ENCODE assay signal across 8 cellular contexts in genomic region chr1:20100632-20101355, GRCh38. TPM values are rescaled to one million over a fixed set of nuclear protein-coding genes. Genes with fewer than 3 reads are reported as not detected.
A peak's percentile ranks its signal among the peaks of the same experiment; 100 is the strongest.
DNase-seq lines count a peak whose midpoint lies in the region; ATAC-seq and TF ChIP-seq lines count a peak whose summit lies in the region.

No MANE protein-coding gene starts in this region.

- H3K9me2 ChIP-seq in HCT116 (ENCODE audit: insufficient read depth) = no peaks in the 10 kb centered on the region
- H3K9me2 ChIP-seq in PC-9 (ENCODE audit: insufficient read depth) = no peaks in the 10 kb centered on the region

- H3K27me3 ChIP-seq in HCT116 (ENCODE audit: insufficient read depth, low read length) = no peaks in the 10 kb centered on the region
- no peaks in the 10 kb centered on the region for H3K27me3 ChIP-seq in PC-9 (ENCODE audit: insufficient read depth, low read depth)
- no peaks in the 10 kb centered on the region for H3K27me3 ChIP-seq in body of pancreas

- TF ChIP-seq POLR2A in HCT116 (IDR thresholded peaks at IDR 0.05; ENCODE audit: borderline replicate concordance, extremely low read depth, insufficient read depth, insufficient read length) = no peak
- TF ChIP-seq POLR2A in body of pancreas (IDR thresholded peaks at IDR 0.05) = no peak

- peak; percentile 96 for ATAC-seq in HCT116
- ATAC-seq in body of pancreas = peak; percentile 62
- ATAC-seq in GM18861 (IDR thresholded peaks at IDR 0.05; ENCODE audit: unreplicated experiment) = no peak
- no peak for ATAC-seq in GM21786 (IDR thresholded peaks at IDR 0.05; ENCODE audit: unreplicated experiment)

- H3K27ac ChIP-seq in HCT116 (ENCODE audit: low read depth, low read length) (no peak overlapping the region), PC-9 (no peak overlapping the region), body of pancreas (no peak overlapping the region)

- RAD21 ChIA-PET in HCT116 (lab: Charles Lee; ENCODE audit: low non-redundant PET in 1 of 2, low total read pairs in 2 of 2, uncharacterized antibody in 2 of 2, unreplicated experiment in 2 of 2) = interaction anchor here (0.7 to 1.4 kb wide), 3 partner anchors 50 to 64 kb away, joined by 3 to 5 read pairs (median 5); no protein-coding TSS in a partner anchor

- POLR2A ChIA-PET in HCT116 (lab: Charles Lee) = no interaction called here
- POLR2A ChIA-PET in PC-9 (lab: Charles Lee; ENCODE audit: unreplicated experiment) = no interaction called here

- peaks cover 10% of the 10 kb centered on the region; the same call in 1 of the 2 replicates for H3F3A ChIP-seq in PC-9 (ENCODE audit: insufficient read depth, low read depth)

- no peak overlapping the region for H3K4me2 ChIP-seq in HCT116 (ENCODE audit: low read length)
- no peak overlapping the region for H3K4me2 ChIP-seq in PC-9

- H3K9ac ChIP-seq in HCT116 (ENCODE audit: low read length) = no peak overlapping the region

- BruUV-seq in HCT116 (replicated peaks; lab: Mats Ljungman, UMichigan) (no TSS peak), PC-9 (replicated peaks; lab: Mats Ljungman, UMichigan) (no TSS peak)

- peak; percentile 98 for TF ChIP-seq RAD21 in HCT116 (IDR thresholded peaks at IDR 0.05; ENCODE audit: low read depth)

- TF ChIP-seq CTCF in HCT116 (IDR thresholded peaks at IDR 0.05 in 2 of 3, conservative IDR thresholded peaks at IDR 0.05 in 1 of 3; ENCODE audit: borderline replicate concordance in 1 of 3, insufficient read depth in 1 of 3, low read depth in 2 of 3, low read length in 2 of 3) = peak; percentile 81 to 88 (median 87)
- TF ChIP-seq CTCF in PC-9 (conservative IDR thresholded peaks at IDR 0.05) = peak; percentile 82
- peak in 6 of 7 experiments; percentile 11 to 65 (median 46) for TF ChIP-seq CTCF in body of pancreas (IDR thresholded peaks at IDR 0.05)

- no peaks in the 10 kb centered on the region for H3K79me2 ChIP-seq in HCT116 (ENCODE audit: insufficient read depth, low read length)
- no peaks in the 10 kb centered on the region for H3K79me2 ChIP-seq in PC-9 (ENCODE audit: low read depth)

- CTCF ChIA-PET in HCT116 (lab: Charles Lee) = interaction anchor here (1.1 to 3.0 kb wide), 4 partner anchors 24 to 394 kb away, joined by 3 to 18 read pairs (median 6); no protein-coding TSS in a partner anchor
- CTCF ChIA-PET in PC-9 (lab: Charles Lee) = interaction anchor here (0.6 kb wide), 1 partner anchor 94 kb away, joined by 3 read pairs; no protein-coding TSS in a partner anchor

- no peaks in the 10 kb centered on the region for H3K9me3 ChIP-seq in HCT116 (ENCODE audit: control insufficient read depth in 1 of 2, insufficient read depth in 1 of 2, low read depth in 1 of 2, low read length in 2 of 2)
- no peaks in the 10 kb centered on the region for H3K9me3 ChIP-seq in PC-9 (ENCODE audit: insufficient read depth, low read depth)
- H3K9me3 ChIP-seq in body of pancreas = no peaks in the 10 kb centered on the region

- H3K4me1 ChIP-seq in HCT116 (ENCODE audit: control insufficient read depth in 1 of 2, insufficient read depth in 2 of 2, low read length in 2 of 2) = peaks cover 0 to 1% of the 10 kb centered on the region in 2 experiments; a peak in 1 of 4 replicates
- peaks cover 31% of the 10 kb centered on the region for H3K4me1 ChIP-seq in PC-9 (replicated peaks; ENCODE audit: insufficient read depth)
- H3K4me1 ChIP-seq in body of pancreas = no peaks in the 10 kb centered on the region

- H2AFZ ChIP-seq in HCT116 (ENCODE audit: low read depth, low read length, poor library complexity, severe bottlenecking) (peak overlapping the region; percentile 14), PC-9 (no peak overlapping the region)

- WGBS in body of pancreas, 2 donors = 28 to 33% methylated on average over 8 to 14 of the region's 14 CpGs

- H3K36me3 ChIP-seq in HCT116 (ENCODE audit: control insufficient read depth in 1 of 2, insufficient read depth in 2 of 2, low read length in 2 of 2) (no peaks in the 10 kb centered on the region), PC-9 (ENCODE audit: low read depth) (no peaks in the 10 kb centered on the region), body of pancreas (replicated peaks in 1 of 2; ENCODE audit: insufficient read depth in 1 of 2, low read depth in 2 of 2) (no peaks in the 10 kb centered on the region)

- H4K20me1 ChIP-seq in HCT116 (ENCODE audit: insufficient read depth) (no peaks in the 10 kb centered on the region), PC-9 (ENCODE audit: insufficient read depth) (no peaks in the 10 kb centered on the region)

- DNase-seq in COR-L47 (lab: John Stamatoyannopoulos, UW) = peak; percentile 21
- peak; percentile 52 for DNase-seq in HCT116 (ENCODE audit: low read depth, low spot score)
- DNase-seq in PC-9 = peak; percentile 45 to 58
- DNase-seq in body of pancreas = peak; percentile 17 to 25 (median 20)
- DNase-seq in iPS-NIHi7 (ENCODE audit: extremely low spot score) = peak; percentile 84
- peak; percentile 27 to 34 for DNase-seq in stimulated activated CD4-positive, alpha-beta T cell treated with anti-CD3 and anti-CD28 coated beads, Interleukin-2, amount 100 ng/mL, for 24 hours

- intact Hi-C loops in HCT116 (cut with micrococcal nuclease) (loop anchor here (1.0 to 2.0 kb wide), 4 partner anchors 52 to 393 kb away; no protein-coding TSS in a partner anchor), PC-9 (cut with micrococcal nuclease; ENCODE audit: unreplicated experiment) (loop anchor here (1.0 to 10.0 kb wide), 8 partner anchors 37 to 393 kb away; partner anchors contain the start of gene PLA2G2F), body of pancreas (cut with DNase I) (no loop called here)

- H3K4me3 ChIP-seq in HCT116 (replicated peaks in 1 of 2; ENCODE audit: low read depth in 1 of 2, low read length in 2 of 2) (no peak overlapping the region), PC-9 (no peak overlapping the region), body of pancreas (no peak overlapping the region)

TF ChIP-seq in HCT116, 20 proteins besides CTCF, POLR2A, EP300 and RAD21 (continues in another document):
- TF ChIP-seq FOSL1 (IDR thresholded peaks at IDR 0.05; ENCODE audit: low read depth) = no peak
- no peak for TF ChIP-seq ZNF274 (IDR thresholded peaks at IDR 0.05; ENCODE audit: low read depth, low read length)
- TF ChIP-seq REST (IDR thresholded peaks at IDR 0.05; ENCODE audit: low read depth) = no peak
- no peak for TF ChIP-seq EZH2 (IDR thresholded peaks at IDR 0.05)
- no peak for TF ChIP-seq EZH2phosphoT487 (IDR thresholded peaks at IDR 0.05; ENCODE audit: borderline replicate concordance)
- TF ChIP-seq TCF7L2 (IDR thresholded peaks at IDR 0.05; ENCODE audit: borderline replicate concordance, extremely low read depth, insufficient read depth, insufficient read length) = no peak
- no peak for TF ChIP-seq ATF3 (IDR thresholded peaks at IDR 0.05)
- TF ChIP-seq SIN3A (IDR thresholded peaks at IDR 0.05; ENCODE audit: low read depth) = no peak
- TF ChIP-seq CEBPB (IDR thresholded peaks at IDR 0.05; ENCODE audit: low read depth) = no peak
- TF ChIP-seq YY1 (IDR thresholded peaks at IDR 0.05; ENCODE audit: extremely low read depth, insufficient replicate concordance, low read depth, low read length) = no peak

RNA-seq across cellular contexts. Expression of gene PLA2G2D, which starts 18.5 kb away (rescaled TPM):
- total RNA-seq in HCT116 (2021; ENCODE audit: unreplicated experiment) = not detected
- not detected in 2 replicates for polyA plus RNA-seq in HCT116 (2012)
- not detected in 2 replicates for total RNA-seq in PC-9 (2021)
- total RNA-seq in body of pancreas = not detected

RNA-seq across cellular contexts. Expression of gene PLA2G5, which starts 30.8 kb away (rescaled TPM):
- not detected for total RNA-seq in HCT116 (2021; ENCODE audit: unreplicated experiment)
- polyA plus RNA-seq in HCT116 (2012) = not detected in 2 replicates
- not detected in 2 replicates for total RNA-seq in PC-9 (2021)
- 1 to 10 TPM in 1 of 2 donors, under 1 TPM in 1; 0.52 to 5.9 TPM for total RNA-seq in body of pancreas

RNA-seq across cellular contexts. Expression of gene PLA2G2F, which starts 38.3 kb away (rescaled TPM):
- total RNA-seq in HCT116 (2021; ENCODE audit: unreplicated experiment) (0.12 TPM), PC-9 (2021) (0.20 TPM in 1 of 2 replicates, not detected in the other), body of pancreas (not detected)
- polyA plus RNA-seq in HCT116 (2012) = 0.01 TPM in 1 of 2 replicates, not detected in the other

Comparison
In these comparisons a context has a peak if more than half of its experiments do, and no peak if none do; other contexts are left out.
1. DNase-seq: peak in every context shown above with its lines; median percentile 84 in iPS-NIHi7; 52 in HCT116; 52 in PC-9; 30 in stimulated activated CD4-positive, alpha-beta T cell treated with anti-CD3 and anti-CD28 coated beads, Interleukin-2, amount 100 ng/mL, for 24 hours; 21 in COR-L47; 20 in body of pancreas.
2. ATAC-seq: peak in HCT116 (single experiment) and body of pancreas (single experiment); none in GM18861 (single experiment) and GM21786 (single experiment).
3. Peak in every context shown above with its lines, with median percentiles within 50 percentile points of each other: CTCF ChIP-seq.